In the genomic region with DNA sequence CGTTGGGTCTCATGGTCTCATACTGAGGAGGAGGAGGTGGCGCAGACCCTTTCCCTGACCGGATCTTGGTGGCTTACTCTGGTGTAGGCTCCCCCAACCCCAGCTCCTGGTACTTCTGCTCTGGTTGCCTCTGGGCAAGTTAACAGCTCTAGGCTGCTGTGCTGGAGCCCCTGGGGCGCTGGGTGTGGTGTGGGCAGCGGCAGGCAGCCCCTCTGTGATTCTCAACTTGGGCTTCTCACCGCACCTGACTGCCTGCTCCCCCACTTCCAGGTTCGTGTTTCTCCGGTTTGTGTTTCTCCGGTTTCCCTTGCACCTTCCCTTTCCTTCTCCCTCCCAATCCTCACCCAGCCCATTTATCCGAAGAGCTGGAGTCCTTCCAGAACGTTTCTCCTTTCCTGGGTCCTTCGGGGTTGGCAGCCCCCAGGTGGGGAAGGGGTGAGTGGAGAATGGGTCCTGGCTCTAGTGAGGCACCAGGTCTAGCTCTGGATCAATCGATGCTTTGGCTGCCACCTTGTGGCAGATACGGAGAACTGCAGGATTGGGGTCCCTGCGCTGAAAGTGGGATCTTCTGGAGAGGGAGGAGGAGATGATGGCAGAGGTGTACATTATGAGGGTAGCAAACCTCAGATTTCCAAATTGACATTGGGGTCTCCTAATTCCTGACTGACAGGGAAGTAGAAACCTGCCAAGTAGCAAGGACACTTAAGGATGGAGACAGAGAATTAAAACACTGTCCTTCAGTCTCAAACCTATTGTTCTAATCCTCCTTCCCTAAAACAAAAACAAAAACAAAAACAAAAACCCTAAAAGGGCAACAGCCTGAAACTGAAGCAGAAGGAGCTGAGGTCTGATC, we compare ENCODE assay signal across 8 cellular contexts. TPM values are rescaled to one million over a fixed set of nuclear protein-coding genes. Genes with fewer than 3 reads are reported as not detected.
DNase-seq lines count a peak whose midpoint lies in the region; ATAC-seq and TF ChIP-seq lines count a peak whose summit lies in the region.

No MANE protein-coding gene starts in this region.

- H3K27ac ChIP-seq in fibroblast of lung (ENCODE audit: insufficient read depth, low read length): no peak overlapping the region

- H3K9me3 Mint-ChIP-seq in activated T-cell treated with anti-CD3 and anti-CD28 coated beads, Interleukin-2, amount 50 U/mL, for 4 hours: no peaks in the 10 kb centered on the region
- H3K9me3 Mint-ChIP-seq in neural crest cell (no peaks in the 10 kb centered on the region), type B pancreatic cell (no peaks in the 10 kb centered on the region)

- no peaks in the 10 kb centered on the region for H4K20me1 ChIP-seq in fibroblast of lung (ENCODE audit: control insufficient read depth, extremely low read depth, insufficient read depth, low read length)

- H3K79me2 ChIP-seq in fibroblast of lung (ENCODE audit: control insufficient read depth, insufficient read depth, low read length): no peaks in the 10 kb centered on the region

- TF ChIP-seq CTCF in fibroblast of lung (conservative IDR thresholded peaks at IDR 0.05 in 1 of 2, IDR thresholded peaks at IDR 0.05 in 1 of 2; ENCODE audit: low read depth in 1 of 2, low read length in 2 of 2) (peak; percentile 92 to 93), neural crest cell (conservative IDR thresholded peaks at IDR 0.05) (peak; percentile 92), type B pancreatic cell (conservative IDR thresholded peaks at IDR 0.05) (peak; percentile 93)

- H3K4me1 ChIP-seq in fibroblast of lung (ENCODE audit: control insufficient read depth, extremely low read depth, insufficient read depth, low read length): peaks cover 2% of the 10 kb centered on the region

- no peaks in the 10 kb centered on the region for H3K36me3 ChIP-seq in fibroblast of lung (ENCODE audit: control insufficient read depth, insufficient read depth, low read length)

- DNase-seq in EL: peak; percentile 61
- peak; percentile 75 for DNase-seq in HPDE6-E6E7 (ENCODE audit: extremely low spot score)
- peak; percentile 81 for DNase-seq in OCI-M1 (lab: John Stamatoyannopoulos, UW)
- DNase-seq in activated T-cell treated with anti-CD3 and anti-CD28 coated beads, Interleukin-2, amount 50 U/mL, for 4 hours: peak; percentile 55
- peak; percentile 32 to 52 for DNase-seq in fibroblast of lung (ENCODE audit: low read depth in 2 of 2)
- DNase-seq in neural crest cell (ENCODE audit: low read depth, low spot score): peak; percentile 68
- DNase-seq in type B pancreatic cell (ENCODE audit: extremely low spot score, unreplicated experiment): no peak

- H3K4me3 ChIP-seq in fibroblast of lung (replicated peaks in 1 of 4; ENCODE audit: control extremely low read depth in 1 of 4, insufficient read depth in 1 of 4, low read depth in 3 of 4, low read length in 4 of 4): no peak overlapping the region

- H3K27me3 ChIP-seq in fibroblast of lung (ENCODE audit: control insufficient read depth, insufficient read depth, low read length): peaks cover 50% of the 10 kb centered on the region

- no peak overlapping the region for H2AFZ ChIP-seq in fibroblast of lung (ENCODE audit: low read length)

- no peaks in the 10 kb centered on the region for H3K9me3 ChIP-seq in fibroblast of lung (ENCODE audit: control insufficient read depth, insufficient read depth, low read depth, low read length)

- peaks cover 55% of the 10 kb centered on the region for H3K27me3 Mint-ChIP-seq in activated T-cell treated with anti-CD3 and anti-CD28 coated beads, Interleukin-2, amount 50 U/mL, for 4 hours (ENCODE audit: low read depth)
- H3K27me3 Mint-ChIP-seq in neural crest cell (ENCODE audit: low read depth) (peaks cover 3% of the 10 kb centered on the region), type B pancreatic cell (no peaks in the 10 kb centered on the region)

- peak overlapping the region; percentile 65 for H3K4me3 Mint-ChIP-seq in activated T-cell treated with anti-CD3 and anti-CD28 coated beads, Interleukin-2, amount 50 U/mL, for 4 hours
- no peak overlapping the region for H3K4me3 Mint-ChIP-seq in neural crest cell
- no peak overlapping the region for H3K4me3 Mint-ChIP-seq in type B pancreatic cell

- H3K27ac Mint-ChIP-seq in neural crest cell (ENCODE audit: unreplicated experiment): no peak overlapping the region
- H3K27ac Mint-ChIP-seq in type B pancreatic cell: no peak overlapping the region

- peak; percentile 62 to 64 for ATAC-seq in activated T-cell treated with anti-CD3 and anti-CD28 coated beads, Interleukin-2, amount 50 U/mL, for 4 hours
- ATAC-seq in HG03196 (IDR thresholded peaks at IDR 0.05; ENCODE audit: unreplicated experiment): no peak

- no peak overlapping the region for H3K4me2 ChIP-seq in fibroblast of lung (ENCODE audit: extremely low read depth, insufficient read depth, low read length)

- no peaks in the 10 kb centered on the region for H3K36me3 Mint-ChIP-seq in activated T-cell treated with anti-CD3 and anti-CD28 coated beads, Interleukin-2, amount 50 U/mL, for 4 hours (ENCODE audit: insufficient read depth)
- H3K36me3 Mint-ChIP-seq in neural crest cell (ENCODE audit: low read depth) (no peaks in the 10 kb centered on the region), type B pancreatic cell (no peaks in the 10 kb centered on the region)

- no peak overlapping the region for H3K9ac ChIP-seq in fibroblast of lung (ENCODE audit: insufficient read depth, low read length)

- H3K4me1 Mint-ChIP-seq in activated T-cell treated with anti-CD3 and anti-CD28 coated beads, Interleukin-2, amount 50 U/mL, for 4 hours (ENCODE audit: low read depth): peaks cover 32% of the 10 kb centered on the region
- H3K4me1 Mint-ChIP-seq in neural crest cell (peaks cover 10% of the 10 kb centered on the region), type B pancreatic cell (ENCODE audit: unreplicated experiment) (peaks cover 21% of the 10 kb centered on the region)

RNA-seq across cellular contexts. Expression of gene CISTR, which starts 8.3 kb away (rescaled TPM):
- not detected for total RNA-seq in activated T-cell treated with anti-CD3 and anti-CD28 coated beads, Interleukin-2, amount 50 U/mL, for 4 hours
- total RNA-seq in fibroblast of lung (not detected in 2 replicates), neural crest cell (0.61 TPM in 1 of 2 replicates, not detected in the other), type B pancreatic cell (ENCODE audit: low replicate concordance) (not detected in 2 replicates)
- polyA plus RNA-seq in fibroblast of lung: not detected in 2 replicates
- not detected in 2 replicates for polyA plus RNA-seq in fibroblast of lung (2012)
- not detected in 2 replicates for polyA minus RNA-seq in fibroblast of lung (ENCODE audit: low replicate concordance)

RNA-seq across cellular contexts. Expression of gene CALCOCO1, which starts 16.3 kb away (rescaled TPM):
- 1 to 10 TPM; 2.6 to 9.9 (median 7.1) TPM for total RNA-seq in activated T-cell treated with anti-CD3 and anti-CD28 coated beads, Interleukin-2, amount 50 U/mL, for 4 hours
- total RNA-seq in fibroblast of lung: 116 and 118 TPM in 2 replicates
- polyA plus RNA-seq in fibroblast of lung: 74.6 and 125 TPM in 2 replicates
- polyA plus RNA-seq in fibroblast of lung (2012): 61.5 and 104 TPM in 2 replicates
- 151 and 292 TPM in 2 replicates for polyA minus RNA-seq in fibroblast of lung (ENCODE audit: low replicate concordance)
- 32.0 and 34.0 TPM in 2 replicates for total RNA-seq in neural crest cell
- 66.2 and 86.7 TPM in 2 replicates for total RNA-seq in type B pancreatic cell (ENCODE audit: low replicate concordance)
